ENCODE assay signal across 9 cellular contexts in genomic region chr1:44239337-44239960, GRCh38. TPM values are rescaled to one million over a fixed set of nuclear protein-coding genes. Genes with fewer than 3 reads are reported as not detected.
A peak's percentile ranks its signal among the peaks of the same experiment; 100 is the strongest.
DNase-seq lines count a peak whose midpoint lies in the region; ATAC-seq and TF ChIP-seq lines count a peak whose summit lies in the region.
"Had no signal": no experiment of that assay in that cellular context is flagged by ENCODE, and none has a peak within 500 bp of the region (broad histone marks: within the 10 kb centered on the region; RNA-seq: fewer than 3 reads in every experiment).

No MANE protein-coding gene starts in this region.

- H3K9me3 ChIP-seq in left ventricle myocardium inferior (replicated peaks) (no peaks in the 10 kb centered on the region), smooth muscle cell (replicated peaks; ENCODE audit: low read depth) (no peaks in the 10 kb centered on the region)

- intact Hi-C loops in left ventricle myocardium inferior (cut with micrococcal nuclease): no loop called here

- no peaks in the 10 kb centered on the region for H3K27me3 ChIP-seq in left ventricle myocardium inferior (ENCODE audit: low read depth)
- H3K27me3 ChIP-seq in smooth muscle cell (ENCODE audit: low read depth): no peaks in the 10 kb centered on the region

- no peak overlapping the region for H3K9ac ChIP-seq in smooth muscle cell (ENCODE audit: low read depth)

- peaks cover 27% of the 10 kb centered on the region for H3K4me1 ChIP-seq in left ventricle myocardium inferior
- peaks cover 24% of the 10 kb centered on the region for H3K4me1 ChIP-seq in smooth muscle cell (ENCODE audit: low read depth)

- H3K36me3 ChIP-seq in left ventricle myocardium inferior (peaks cover 10% of the 10 kb centered on the region), smooth muscle cell (ENCODE audit: low read depth) (no peaks in the 10 kb centered on the region)

- TF ChIP-seq CTCF in left ventricle myocardium inferior (IDR thresholded peaks at IDR 0.05; ENCODE audit: borderline replicate concordance): peak; percentile 27
- peak; percentile 62 for TF ChIP-seq CTCF in smooth muscle cell (IDR thresholded peaks at IDR 0.05; ENCODE audit: borderline replicate concordance, insufficient read depth, poor library complexity, severe bottlenecking)

- H3K79me2 ChIP-seq in smooth muscle cell (ENCODE audit: low read depth): no peaks in the 10 kb centered on the region

- ATAC-seq in GM18870 (IDR thresholded peaks at IDR 0.05; ENCODE audit: unreplicated experiment) (no peak), HG03175 (IDR thresholded peaks at IDR 0.05; ENCODE audit: unreplicated experiment) (no peak)
- ATAC-seq: activated CD8-positive, alpha-beta T cell treated with anti-CD3 and anti-CD28 coated beads, Interleukin-2, amount 10 ng/mL, durations not matched to agents 7 days and 5 days had no signal

- DNase-seq in HCEC 1CT (peak; percentile 60), UCSD-AML1 (lab: John Stamatoyannopoulos, UW; ENCODE audit: unreplicated experiment) (peak; percentile 56), left ventricle myocardium inferior (no peak), smooth muscle cell (lab: John Stamatoyannopoulos, UW; ENCODE audit: unreplicated experiment) (peak; percentile 48), DMS153 (lab: John Stamatoyannopoulos, UW) (no peak)
- DNase-seq in stimulated activated naive CD4-positive, alpha-beta T cell (lab: John Stamatoyannopoulos, UW): no peak
- DNase-seq: activated CD8-positive, alpha-beta T cell treated with anti-CD3 and anti-CD28 coated beads, Interleukin-2, amount 10 ng/mL, durations not matched to agents 7 days and 5 days had no signal

- H2AFZ ChIP-seq in smooth muscle cell (ENCODE audit: low read depth): no peak overlapping the region

- H4K20me1 ChIP-seq in smooth muscle cell (ENCODE audit: low read depth): peaks cover 28% of the 10 kb centered on the region

- 18% methylated on average over 5 of the region's 8 CpGs for WGBS in smooth muscle cell (ENCODE audit: low lambda C conversion rate)

- no peak overlapping the region for H3K4me3 ChIP-seq in left ventricle myocardium inferior
- H3K4me3 ChIP-seq in smooth muscle cell: no peak overlapping the region

- peak overlapping the region; percentile 23 for H3K4me2 ChIP-seq in smooth muscle cell

- peak overlapping the region; percentile 87 for H3K27ac ChIP-seq in left ventricle myocardium inferior (replicated peaks)
- H3K27ac ChIP-seq in smooth muscle cell (ENCODE audit: low read depth): peak overlapping the region; percentile 70

- H3F3A ChIP-seq in smooth muscle cell (ENCODE audit: low read depth): peaks cover 14% of the 10 kb centered on the region

RNA-seq across cellular contexts. Expression of gene DMAP1, which starts 26.2 kb away (rescaled TPM):
- total RNA-seq in left ventricle myocardium inferior (26.7 TPM), smooth muscle cell (17.9 and 22.7 TPM in 2 replicates)
- polyA plus RNA-seq in smooth muscle cell: 34.8 and 45.0 TPM in 2 replicates

Comparison
In these comparisons a context has a peak if more than half of its experiments do, and no peak if none do; other contexts are left out.
1. DNase-seq: peak in HCEC 1CT (single experiment), UCSD-AML1 (single experiment) and smooth muscle cell (single experiment); none in left ventricle myocardium inferior (single experiment), stimulated activated naive CD4-positive, alpha-beta T cell (0 of 6) and DMS153 (single experiment).